20 cellular contexts compared by ENCODE assay signal in the genomic region with DNA sequence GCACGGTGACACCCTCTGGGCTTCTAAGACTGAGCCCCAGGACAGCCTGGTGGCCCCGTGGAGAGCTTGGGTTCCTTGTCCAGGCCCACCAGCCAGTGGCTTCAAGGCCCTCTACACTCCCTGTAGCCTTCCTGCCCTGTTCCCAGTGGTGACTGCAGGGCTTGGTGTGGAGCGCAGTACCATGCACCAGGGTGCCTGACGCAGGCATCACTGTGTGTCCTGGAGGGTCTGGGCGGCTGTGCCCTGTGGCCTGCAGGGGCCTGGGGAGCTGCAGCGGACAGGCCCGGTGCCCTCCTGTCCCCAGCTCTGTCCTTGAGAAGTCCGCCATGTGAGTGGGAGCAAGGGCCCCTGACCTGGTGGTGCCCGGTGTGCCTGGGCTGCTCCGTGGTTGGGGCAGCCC. TPM values are rescaled to one million over a fixed set of nuclear protein-coding genes. Genes with fewer than 3 reads are reported as not detected.
DNase-seq lines count a peak whose midpoint lies in the region; ATAC-seq, FAIRE-seq and TF ChIP-seq lines count a peak whose summit lies in the region.
"Had no signal": no experiment of that assay in that cellular context is flagged by ENCODE, and none has a peak within 500 bp of the region (broad histone marks: within the 10 kb centered on the region; RNA-seq: fewer than 3 reads in every experiment).

No MANE protein-coding gene starts in this region.

- H3K4me1 ChIP-seq in HepG2 (ENCODE audit: insufficient read depth, low read length): peaks cover 40% of the 10 kb centered on the region
- peaks cover 0 to 18% (median 7%) of the 10 kb centered on the region in 4 donors for H3K4me1 ChIP-seq in right lobe of liver
- H3K4me1 ChIP-seq in K562 (replicated peaks in 1 of 2; ENCODE audit: control insufficient read depth in 2 of 2, insufficient read depth in 2 of 2, low read length in 2 of 2): peaks cover 3 to 86% of the 10 kb centered on the region in 2 experiments; a peak in 4 of 5 replicates

- 89% methylated on average over 5 of the region's 10 CpGs for WGBS in HepG2 (ENCODE audit: low lambda C conversion rate)
- no CpG with 5 or more reads among the region's 10 CpGs for WGBS in right lobe of liver (ENCODE audit: insufficient coverage, low coverage, low lambda C conversion rate, missing lambda C conversion rate)
- WGBS in K562 (ENCODE audit: insufficient coverage, low coverage, missing lambda C conversion rate): 94% methylated on average over 6 of the region's 10 CpGs

- no peak overlapping the region for H3K4me2 ChIP-seq in HepG2 (ENCODE audit: low read depth, low read length)
- no peak overlapping the region for H3K4me2 ChIP-seq in K562 (ENCODE audit: insufficient read depth, low read length)

- in situ Hi-C loops in HepG2 (cut with HindIII; ENCODE audit: extremely low pct_ligation_motif_present, low pct_unique_long_range_greater_than_20kb) (no loop called here), K562 (cut with MboI) (no loop called here)

- H4K20me1 ChIP-seq in HepG2 (ENCODE audit: insufficient read depth, low read length) (no peaks in the 10 kb centered on the region), K562 (replicated peaks; ENCODE audit: control insufficient read depth, insufficient read depth, low read length) (peaks cover 7% of the 10 kb centered on the region; the same call in 1 of the 2 replicates)

- ATAC-seq in HepG2 (no peak), right lobe of liver (no peak), K562 (no peak), HG03342 (IDR thresholded peaks at IDR 0.05; ENCODE audit: unreplicated experiment) (no peak)
- no peak for ATAC-seq in stimulated activated naive CD8-positive, alpha-beta T cell treated with anti-CD3 and anti-CD28 coated beads, Interleukin-15, Interleukin-2, amounts not matched to agents 100 U/mL and 50 U/mL, for 24 hours

- BruUV-seq in HepG2 (replicated peaks; lab: Mats Ljungman, UMichigan) (no TSS peak), K562 (replicated peaks; lab: Mats Ljungman, UMichigan) (no TSS peak)

- CTCF ChIA-PET in HepG2 (lab: Yijun Ruan, JAX; ENCODE audit: low intra/inter-chr PET ratio, low total read pairs) (no interaction called here), K562 (lab: Yijun Ruan, JAX; ENCODE audit: low intra/inter-chr PET ratio) (no interaction called here)

- H3K4me3 ChIP-seq in HepG2 (replicated peaks in 1 of 3; ENCODE audit: insufficient read depth in 1 of 3, low read depth in 2 of 3, low read length in 3 of 3) (no peak overlapping the region), right lobe of liver (no peak overlapping the region), K562 (no peak overlapping the region)
- H3K4me3 ChIP-seq: HAP-1 had no signal

- intact Hi-C loops in HepG2 (cut with micrococcal nuclease; ENCODE audit: unreplicated experiment) (no loop called here), right lobe of liver (cut with DNase I) (no loop called here), K562 (cut with micrococcal nuclease) (no loop called here)

- TF ChIP-seq RAD21 in HepG2 (CRISPR knock-in tag; IDR thresholded peaks at IDR 0.05): no peak
- no peak for TF ChIP-seq RAD21 in K562 (CRISPR knock-in tag; conservative IDR thresholded peaks at IDR 0.05 in 1 of 2, IDR thresholded peaks at IDR 0.05 in 1 of 2)

- H3K27ac ChIP-seq in HepG2 (ENCODE audit: extremely low read length, insufficient read depth, low read length) (no peak overlapping the region), right lobe of liver (no peak overlapping the region), K562 (ENCODE audit: extremely low read depth, low read depth, low read length) (no peak overlapping the region), layer of hippocampus (ENCODE audit: low read depth, low read length) (peak overlapping the region; percentile 88)
- H3K27ac ChIP-seq: 22Rv1 had no signal

- no peak for TF ChIP-seq POLR2A in HepG2 (IDR thresholded peaks at IDR 0.05; ENCODE audit: insufficient read depth in 1 of 2, low read depth in 2 of 2, low read length in 2 of 2)
- TF ChIP-seq POLR2A in right lobe of liver (IDR thresholded peaks at IDR 0.05): no peak
- TF ChIP-seq POLR2A in K562 (conservative IDR thresholded peaks at IDR 0.05): no peak

- POLR2A ChIA-PET in HepG2 (lab: Yijun Ruan, JAX): interaction anchor here (2.4 kb wide), 1 partner anchor 23 kb away, joined by 9 read pairs; a partner anchor contains a TSS
- POLR2A ChIA-PET in K562 (lab: Yijun Ruan, JAX): interaction anchor here (0.6 to 2.7 kb wide), 5 partner anchors 12 to 253 kb away, joined by 3 to 7 read pairs (median 4); no protein-coding TSS in a partner anchor

- no peak overlapping the region; the same call in 1 of the 2 replicates for H3K9ac ChIP-seq in HepG2 (ENCODE audit: insufficient read depth, low read depth, low read length)
- H3K9ac ChIP-seq in K562 (ENCODE audit: insufficient read depth in 1 of 2, low read depth in 2 of 2, low read length in 2 of 2): peak overlapping the region in 1 of 2 experiments; percentile 45; a peak in 1 of 4 replicates

- H3K79me2 ChIP-seq in HepG2 (ENCODE audit: insufficient read depth, low read length) (peaks cover 6% of the 10 kb centered on the region), K562 (ENCODE audit: control insufficient read depth, insufficient read depth, low read length) (peaks cover 15% of the 10 kb centered on the region)

- H3K9me3 ChIP-seq in HepG2 (ENCODE audit: low read length) (no peaks in the 10 kb centered on the region), right lobe of liver (no peaks in the 10 kb centered on the region), K562 (replicated peaks; ENCODE audit: control insufficient read depth, insufficient read depth, low read depth, low read length) (no peaks in the 10 kb centered on the region)
- H3K9me3 ChIP-seq: HAP-1 had no signal

- no peak for FAIRE-seq in HepG2 (lab: Jason Lieb, UNC)
- FAIRE-seq in K562 (lab: Jason Lieb, UNC): no peak
- FAIRE-seq: D721Med, G401.6, GM12891 had no signal

- TF ChIP-seq CTCF in HepG2 (CRISPR knock-in tag; IDR thresholded peaks at IDR 0.05) (no peak), right lobe of liver (IDR thresholded peaks at IDR 0.05) (no peak), K562 (IDR thresholded peaks at IDR 0.05 in 2 of 3, conservative IDR thresholded peaks at IDR 0.05 in 1 of 3; ENCODE audit: insufficient read depth in 2 of 3, low read depth in 1 of 3, low read length in 3 of 3) (no peak)

- no peak for DNase-seq in HepG2 (ENCODE audit: low spot score)
- no peak for DNase-seq in right lobe of liver
- no peak for DNase-seq in K562 (ENCODE audit: extremely low read depth in 1 of 4, low spot score in 3 of 4)
- no peak for DNase-seq in AML-193 (lab: John Stamatoyannopoulos, UW)
- DNase-seq in stimulated activated naive CD8-positive, alpha-beta T cell treated with anti-CD3 and anti-CD28 coated beads, Interleukin-15, Interleukin-2, amounts not matched to agents 100 U/mL and 50 U/mL, for 24 hours: no peak
- DNase-seq in NCI-H1417 treated with DMSO at 0.1 percent for 48 hours (lab: John Stamatoyannopoulos, UW): no peak
- DNase-seq: CD4-positive, alpha-beta memory T cell; DMS153; DMS79 treated with DMSO at 0.1 percent for 48 hours; EL; GOT3; HFFc6; IMR-90 had no signal

- TF ChIP-seq EP300 in HepG2 (IDR thresholded peaks at IDR 0.05; ENCODE audit: low read depth in 2 of 2, low read length in 2 of 2) (no peak), HepG2 (CRISPR knock-in tag; IDR thresholded peaks at IDR 0.05; ENCODE audit: borderline replicate concordance) (no peak), K562 (IDR thresholded peaks at IDR 0.05; ENCODE audit: low read length) (no peak)

- peaks cover 10% of the 10 kb centered on the region for H3K9me1 ChIP-seq in K562 (ENCODE audit: control insufficient read depth, insufficient read depth, low read length)

- H2AFZ ChIP-seq in HepG2 (ENCODE audit: low read length) (no peak overlapping the region), K562 (ENCODE audit: low read depth, low read length) (no peak overlapping the region)

- H3K27me3 ChIP-seq in HepG2 (ENCODE audit: control insufficient read depth in 1 of 2, insufficient read depth in 2 of 2, low read length in 2 of 2) (no peaks in the 10 kb centered on the region; a peak in 1 of 5 replicates), right lobe of liver (no peaks in the 10 kb centered on the region), K562 (ENCODE audit: control insufficient read depth in 2 of 2, insufficient read depth in 2 of 2, low read length in 2 of 2) (no peaks in the 10 kb centered on the region), layer of hippocampus (ENCODE audit: control insufficient read depth, insufficient read depth, low read length) (no peaks in the 10 kb centered on the region)

- H3K36me3 ChIP-seq in HepG2 (replicated peaks in 1 of 2; ENCODE audit: control insufficient read depth in 1 of 2, insufficient read depth in 2 of 2, low read length in 2 of 2): no peaks in the 10 kb centered on the region; a peak in 2 of 5 replicates
- H3K36me3 ChIP-seq in right lobe of liver: peaks cover 0 to 8% (median 0%) of the 10 kb centered on the region in 4 donors
- peaks cover 12% of the 10 kb centered on the region; the same call in 2 of the 3 replicates for H3K36me3 ChIP-seq in K562 (ENCODE audit: control insufficient read depth, insufficient read depth, low read length)

RNA-seq across cellular contexts. Expression of a gene that starts 4.3 kb away (rescaled TPM):
- 12.3 and 19.1 TPM in 2 replicates for total RNA-seq in HepG2 (2016; rRNA removed; fragmentation: Illumina TruSeq; extraction: Trizol)
- 8.9 and 9.3 TPM in 2 replicates for total RNA-seq in HepG2 (2016; cell fraction: cytosol; rRNA removed; fragmentation: Illumina TruSeq; extraction: Trizol; ENCODE audit: low read depth)
- total RNA-seq in HepG2 (2016; cell fraction: insoluble cytoplasmic fraction; rRNA removed; fragmentation: Illumina TruSeq; extraction: Trizol): 11.5 and 17.5 TPM in 2 replicates
- total RNA-seq in HepG2 (2016; cell fraction: membrane; rRNA removed; fragmentation: Illumina TruSeq; extraction: Trizol): 31.8 and 32.6 TPM in 2 replicates
- total RNA-seq in HepG2 (2016; cell fraction: nucleus; rRNA removed; fragmentation: Illumina TruSeq; extraction: Trizol): 13.0 and 15.9 TPM in 2 replicates
- polyA plus RNA-seq in HepG2 (2011; rRNA removed): 30.6 and 35.5 TPM in 2 replicates
- 37.2 and 49.4 TPM in 2 replicates for polyA plus RNA-seq in HepG2 (2011; cell fraction: cytosol; rRNA removed)
- polyA plus RNA-seq in HepG2 (2011; cell fraction: nucleus; rRNA removed): 122 and 143 TPM in 2 replicates
- polyA plus RNA-seq in HepG2 (2012): 21.8 and 31.9 TPM in 2 replicates
- 15.2 and 15.4 TPM in 2 replicates for polyA plus RNA-seq in HepG2 (2016; cell fraction: cytosol; fragmentation: Illumina TruSeq; extraction: Trizol; ENCODE audit: low read depth)
- polyA plus RNA-seq in HepG2 (2016; cell fraction: insoluble cytoplasmic fraction; fragmentation: Illumina TruSeq; extraction: Trizol; ENCODE audit: low read depth): 18.1 and 23.1 TPM in 2 replicates
- 38.4 and 44.6 TPM in 2 replicates for polyA plus RNA-seq in HepG2 (2016; cell fraction: membrane; fragmentation: Illumina TruSeq; extraction: Trizol; ENCODE audit: low read depth)
- polyA plus RNA-seq in HepG2 (2016; cell fraction: nucleus; fragmentation: Illumina TruSeq; extraction: Trizol; ENCODE audit: insufficient read depth, low read depth): 33.6 and 40.0 TPM in 2 replicates
- 74.3 and 145 TPM in 2 replicates for polyA minus RNA-seq in HepG2 (2011; rRNA and poly(A)+ RNA removed; ENCODE audit: low replicate concordance)
- 22.8 and 26.5 TPM in 2 replicates for polyA minus RNA-seq in HepG2 (2011; cell fraction: cytosol; rRNA and poly(A)+ RNA removed)
- 19.9 and 23.2 TPM in 2 replicates for polyA minus RNA-seq in HepG2 (2011; cell fraction: nucleus; rRNA and poly(A)+ RNA removed)
- 10 to 100 TPM; 27.9 to 60.1 (median 45.7) TPM for total RNA-seq in right lobe of liver
- 24.3 and 107 TPM in 2 replicates for total RNA-seq in K562 (2011; cell fraction: chromatin; rRNA removed; ENCODE audit: low replicate concordance)
- 71.6 and 76.2 TPM in 2 replicates for total RNA-seq in K562 (2011; cell fraction: nucleolus; rRNA removed)
- 78.9 and 124 TPM in 2 replicates for total RNA-seq in K562 (2011; cell fraction: nucleoplasm; rRNA removed)
- 21.6 and 30.7 TPM in 2 replicates for total RNA-seq in K562 (2014; rRNA removed)
- 5.3 and 7.1 TPM in 2 replicates for total RNA-seq in K562 (2014; rRNA removed; fragmentation: Illumina TruSeq; extraction: Trizol)
- 10.4 and 11.4 TPM in 2 replicates for total RNA-seq in K562 (2015; rRNA removed; fragmentation: Illumina TruSeq; extraction: Trizol)
- total RNA-seq in K562 (2021): 45.6 and 49.9 TPM in 2 replicates
- polyA plus RNA-seq in K562 (2011; rRNA removed): 14.6 and 18.3 TPM in 2 replicates
- polyA plus RNA-seq in K562 (2011; cell fraction: cytosol; rRNA removed): 39.0 and 72.2 TPM in 2 replicates
- polyA plus RNA-seq in K562 (2011; cell fraction: nucleus; rRNA removed): 55.9 and 72.5 TPM in 2 replicates
- polyA plus RNA-seq in K562 (2012): 28.5 and 35.1 TPM in 2 replicates
- 17.1 and 25.2 TPM in 2 replicates for polyA plus RNA-seq in K562 (2014; fragmentation: Illumina TruSeq; extraction: Trizol)
- polyA plus RNA-seq in K562 (2014; fragmentation: Nextera tagmentation; extraction: Ambion mirVana): under 1 TPM; 0.34 to 0.53 TPM
- 15.1 and 15.6 TPM in 2 replicates for polyA plus RNA-seq in K562 (2014; rRNA removed)
- 73.8 and 144 TPM in 2 replicates for polyA minus RNA-seq in K562 (2011; rRNA and poly(A)+ RNA removed)
- polyA minus RNA-seq in K562 (2011; cell fraction: cytosol; rRNA and poly(A)+ RNA removed): 42.8 and 52.2 TPM in 2 replicates
- 20.8 and 21.0 TPM in 2 replicates for polyA minus RNA-seq in K562 (2011; cell fraction: nucleus; rRNA and poly(A)+ RNA removed)

RNA-seq across cellular contexts. Expression of a gene that starts 22.5 kb away (rescaled TPM):
- total RNA-seq in HepG2 (2016; rRNA removed; fragmentation: Illumina TruSeq; extraction: Trizol): 7.2 and 22.9 TPM in 2 replicates
- 1.1 and 1.9 TPM in 2 replicates for total RNA-seq in HepG2 (2016; cell fraction: cytosol; rRNA removed; fragmentation: Illumina TruSeq; extraction: Trizol; ENCODE audit: low read depth)
- total RNA-seq in HepG2 (2016; cell fraction: insoluble cytoplasmic fraction; rRNA removed; fragmentation: Illumina TruSeq; extraction: Trizol): 6.6 and 22.7 TPM in 2 replicates
- 4.2 and 4.6 TPM in 2 replicates for total RNA-seq in HepG2 (2016; cell fraction: membrane; rRNA removed; fragmentation: Illumina TruSeq; extraction: Trizol)
- 23.8 and 28.9 TPM in 2 replicates for total RNA-seq in HepG2 (2016; cell fraction: nucleus; rRNA removed; fragmentation: Illumina TruSeq; extraction: Trizol)
- polyA plus RNA-seq in HepG2 (2011; rRNA removed): 5.4 and 8.4 TPM in 2 replicates
- polyA plus RNA-seq in HepG2 (2011; cell fraction: cytosol; rRNA removed): 7.7 and 10.8 TPM in 2 replicates
- polyA plus RNA-seq in HepG2 (2011; cell fraction: nucleus; rRNA removed): 30.6 and 45.2 TPM in 2 replicates
- 5.1 and 7.0 TPM in 2 replicates for polyA plus RNA-seq in HepG2 (2012)
- 1.2 and 1.5 TPM in 2 replicates for polyA plus RNA-seq in HepG2 (2016; cell fraction: cytosol; fragmentation: Illumina TruSeq; extraction: Trizol; ENCODE audit: low read depth)
- polyA plus RNA-seq in HepG2 (2016; cell fraction: insoluble cytoplasmic fraction; fragmentation: Illumina TruSeq; extraction: Trizol; ENCODE audit: low read depth): 4.5 and 6.1 TPM in 2 replicates
- polyA plus RNA-seq in HepG2 (2016; cell fraction: membrane; fragmentation: Illumina TruSeq; extraction: Trizol; ENCODE audit: low read depth): 1.6 and 2.2 TPM in 2 replicates
- polyA plus RNA-seq in HepG2 (2016; cell fraction: nucleus; fragmentation: Illumina TruSeq; extraction: Trizol; ENCODE audit: insufficient read depth, low read depth): 25.4 and 27.0 TPM in 2 replicates
- polyA minus RNA-seq in HepG2 (2011; rRNA and poly(A)+ RNA removed; ENCODE audit: low replicate concordance): 0.40 and 58.6 TPM in 2 replicates
- polyA minus RNA-seq in HepG2 (2011; cell fraction: cytosol; rRNA and poly(A)+ RNA removed): 13.4 and 13.6 TPM in 2 replicates
- 37.7 and 40.7 TPM in 2 replicates for polyA minus RNA-seq in HepG2 (2011; cell fraction: nucleus; rRNA and poly(A)+ RNA removed)
- 10 to 100 TPM in 5 of 6 experiments, 1 to 10 TPM in 1; 9.6 to 30.9 (median 23.0) TPM for total RNA-seq in right lobe of liver
- total RNA-seq in K562 (2011; cell fraction: chromatin; rRNA removed; ENCODE audit: low replicate concordance): 5.5 and 11.7 TPM in 2 replicates
- total RNA-seq in K562 (2011; cell fraction: nucleolus; rRNA removed): 8.4 and 9.3 TPM in 2 replicates
- total RNA-seq in K562 (2011; cell fraction: nucleoplasm; rRNA removed): 4.1 and 4.2 TPM in 2 replicates
- 1.6 TPM in 2 replicates for total RNA-seq in K562 (2014; rRNA removed)
- total RNA-seq in K562 (2014; rRNA removed; fragmentation: Illumina TruSeq; extraction: Trizol): 0.40 and 0.96 TPM in 2 replicates
- total RNA-seq in K562 (2015; rRNA removed; fragmentation: Illumina TruSeq; extraction: Trizol): 1.8 and 2.2 TPM in 2 replicates
- 3.1 and 4.2 TPM in 2 replicates for total RNA-seq in K562 (2021)
- polyA plus RNA-seq in K562 (2011; rRNA removed): 0.95 and 2.0 TPM in 2 replicates
- polyA plus RNA-seq in K562 (2011; cell fraction: cytosol; rRNA removed): 1.0 and 2.7 TPM in 2 replicates
- polyA plus RNA-seq in K562 (2011; cell fraction: nucleus; rRNA removed): 9.1 and 12.1 TPM in 2 replicates
- polyA plus RNA-seq in K562 (2012): 4.4 and 8.2 TPM in 2 replicates
- 0.56 and 0.69 TPM in 2 replicates for polyA plus RNA-seq in K562 (2014; fragmentation: Illumina TruSeq; extraction: Trizol)
- under 1 TPM; 0.11 to 0.24 TPM for polyA plus RNA-seq in K562 (2014; fragmentation: Nextera tagmentation; extraction: Ambion mirVana)
- polyA plus RNA-seq in K562 (2014; rRNA removed): 1.4 and 2.1 TPM in 2 replicates
- 0.51 and 0.74 TPM in 2 replicates for polyA minus RNA-seq in K562 (2011; rRNA and poly(A)+ RNA removed)
- 1.7 TPM in 2 replicates for polyA minus RNA-seq in K562 (2011; cell fraction: cytosol; rRNA and poly(A)+ RNA removed)
- 3.9 and 6.3 TPM in 2 replicates for polyA minus RNA-seq in K562 (2011; cell fraction: nucleus; rRNA and poly(A)+ RNA removed)
- total RNA-seq: IMR-90 had no signal

RNA-seq across cellular contexts. Expression of a gene that starts 28.9 kb away (rescaled TPM):
- total RNA-seq in HepG2 (2016; rRNA removed; fragmentation: Illumina TruSeq; extraction: Trizol) (0.32 and 1.0 TPM in 2 replicates), right lobe of liver (10 to 100 TPM in 3 of 6 experiments, 1 to 10 TPM in 3; 4.7 to 15.1 (median 11.0) TPM), K562 (2014; rRNA removed) (9.9 and 10.1 TPM in 2 replicates), K562 (2014; rRNA removed; fragmentation: Illumina TruSeq; extraction: Trizol) (0.26 and 0.69 TPM in 2 replicates), K562 (2015; rRNA removed; fragmentation: Illumina TruSeq; extraction: Trizol) (3.1 and 4.8 TPM in 2 replicates), K562 (2021) (13.6 and 16.1 TPM in 2 replicates)
- not detected in 2 replicates for total RNA-seq in HepG2 (2016; cell fraction: cytosol; rRNA removed; fragmentation: Illumina TruSeq; extraction: Trizol; ENCODE audit: low read depth)
- total RNA-seq in HepG2 (2016; cell fraction: insoluble cytoplasmic fraction; rRNA removed; fragmentation: Illumina TruSeq; extraction: Trizol): 0.84 TPM in 1 of 2 replicates, not detected in the other
- total RNA-seq in HepG2 (2016; cell fraction: membrane; rRNA removed; fragmentation: Illumina TruSeq; extraction: Trizol): 0.24 and 0.53 TPM in 2 replicates
- 0.75 and 2.8 TPM in 2 replicates for total RNA-seq in HepG2 (2016; cell fraction: nucleus; rRNA removed; fragmentation: Illumina TruSeq; extraction: Trizol)
- polyA plus RNA-seq in HepG2 (2011; rRNA removed) (0.77 and 1.5 TPM in 2 replicates), K562 (2011; rRNA removed) (1.2 and 2.2 TPM in 2 replicates), K562 (2014; fragmentation: Illumina TruSeq; extraction: Trizol) (0.30 and 1.2 TPM in 2 replicates), K562 (2014; fragmentation: Nextera tagmentation; extraction: Ambion mirVana) (under 1 TPM; 0.04 to 0.13 TPM), K562 (2014; rRNA removed) (11.2 and 14.1 TPM in 2 replicates)
- polyA plus RNA-seq in HepG2 (2011; cell fraction: cytosol; rRNA removed): 0.24 and 0.27 TPM in 2 replicates
- polyA plus RNA-seq in HepG2 (2011; cell fraction: nucleus; rRNA removed): 34.5 and 42.6 TPM in 2 replicates
- 1.0 and 2.7 TPM in 2 replicates for polyA plus RNA-seq in HepG2 (2012)
- 0.19 and 0.29 TPM in 2 replicates for polyA plus RNA-seq in HepG2 (2016; cell fraction: cytosol; fragmentation: Illumina TruSeq; extraction: Trizol; ENCODE audit: low read depth)
- polyA plus RNA-seq in HepG2 (2016; cell fraction: insoluble cytoplasmic fraction; fragmentation: Illumina TruSeq; extraction: Trizol; ENCODE audit: low read depth): not detected in 2 replicates
- polyA plus RNA-seq in HepG2 (2016; cell fraction: membrane; fragmentation: Illumina TruSeq; extraction: Trizol; ENCODE audit: low read depth): 0.19 and 0.30 TPM in 2 replicates
- polyA plus RNA-seq in HepG2 (2016; cell fraction: nucleus; fragmentation: Illumina TruSeq; extraction: Trizol; ENCODE audit: insufficient read depth, low read depth): 2.2 and 4.7 TPM in 2 replicates
- 1.4 and 1.8 TPM in 2 replicates for polyA minus RNA-seq in HepG2 (2011; rRNA and poly(A)+ RNA removed; ENCODE audit: low replicate concordance)
- 0.69 TPM in 1 of 2 replicates, not detected in the other for polyA minus RNA-seq in HepG2 (2011; cell fraction: cytosol; rRNA and poly(A)+ RNA removed)
- 3.5 and 4.0 TPM in 2 replicates for polyA minus RNA-seq in HepG2 (2011; cell fraction: nucleus; rRNA and poly(A)+ RNA removed)
- 7.8 and 35.6 TPM in 2 replicates for total RNA-seq in K562 (2011; cell fraction: chromatin; rRNA removed; ENCODE audit: low replicate concordance)
- 35.8 and 36.4 TPM in 2 replicates for total RNA-seq in K562 (2011; cell fraction: nucleolus; rRNA removed)
- total RNA-seq in K562 (2011; cell fraction: nucleoplasm; rRNA removed): 12.5 and 18.8 TPM in 2 replicates
- polyA plus RNA-seq in K562 (2011; cell fraction: cytosol; rRNA removed): 0.90 and 2.8 TPM in 2 replicates
- 34.5 and 72.8 TPM in 2 replicates for polyA plus RNA-seq in K562 (2011; cell fraction: nucleus; rRNA removed)
- 9.8 and 26.2 TPM in 2 replicates for polyA plus RNA-seq in K562 (2012)
- polyA minus RNA-seq in K562 (2011; rRNA and poly(A)+ RNA removed): 0.36 and 0.70 TPM in 2 replicates
- polyA minus RNA-seq in K562 (2011; cell fraction: cytosol; rRNA and poly(A)+ RNA removed): 7.3 and 13.7 TPM in 2 replicates
- 10.0 and 12.1 TPM in 2 replicates for polyA minus RNA-seq in K562 (2011; cell fraction: nucleus; rRNA and poly(A)+ RNA removed)

RNA-seq across cellular contexts. Expression of a gene that starts 42.4 kb away (rescaled TPM):
- 3.2 and 7.2 TPM in 2 replicates for total RNA-seq in HepG2 (2016; rRNA removed; fragmentation: Illumina TruSeq; extraction: Trizol)
- total RNA-seq in HepG2 (2016; cell fraction: cytosol; rRNA removed; fragmentation: Illumina TruSeq; extraction: Trizol; ENCODE audit: low read depth): 0.53 and 1.4 TPM in 2 replicates
- total RNA-seq in HepG2 (2016; cell fraction: insoluble cytoplasmic fraction; rRNA removed; fragmentation: Illumina TruSeq; extraction: Trizol): 2.4 and 7.8 TPM in 2 replicates
- total RNA-seq in HepG2 (2016; cell fraction: membrane; rRNA removed; fragmentation: Illumina TruSeq; extraction: Trizol): 2.5 and 2.9 TPM in 2 replicates
- 7.0 and 7.9 TPM in 2 replicates for total RNA-seq in HepG2 (2016; cell fraction: nucleus; rRNA removed; fragmentation: Illumina TruSeq; extraction: Trizol)
- polyA plus RNA-seq in HepG2 (2011; rRNA removed): 4.5 and 6.1 TPM in 2 replicates
- polyA plus RNA-seq in HepG2 (2011; cell fraction: cytosol; rRNA removed): 3.1 and 4.8 TPM in 2 replicates
- 50.5 and 58.5 TPM in 2 replicates for polyA plus RNA-seq in HepG2 (2011; cell fraction: nucleus; rRNA removed)
- polyA plus RNA-seq in HepG2 (2012): 3.0 and 5.5 TPM in 2 replicates
- 0.35 and 0.36 TPM in 2 replicates for polyA plus RNA-seq in HepG2 (2016; cell fraction: cytosol; fragmentation: Illumina TruSeq; extraction: Trizol; ENCODE audit: low read depth)
- 2.0 and 3.4 TPM in 2 replicates for polyA plus RNA-seq in HepG2 (2016; cell fraction: insoluble cytoplasmic fraction; fragmentation: Illumina TruSeq; extraction: Trizol; ENCODE audit: low read depth)
- 1.3 and 1.7 TPM in 2 replicates for polyA plus RNA-seq in HepG2 (2016; cell fraction: membrane; fragmentation: Illumina TruSeq; extraction: Trizol; ENCODE audit: low read depth)
- 16.0 and 17.5 TPM in 2 replicates for polyA plus RNA-seq in HepG2 (2016; cell fraction: nucleus; fragmentation: Illumina TruSeq; extraction: Trizol; ENCODE audit: insufficient read depth, low read depth)
- polyA minus RNA-seq in HepG2 (2011; rRNA and poly(A)+ RNA removed; ENCODE audit: low replicate concordance): 3.0 and 10.3 TPM in 2 replicates
- 4.2 and 4.9 TPM in 2 replicates for polyA minus RNA-seq in HepG2 (2011; cell fraction: cytosol; rRNA and poly(A)+ RNA removed)
- polyA minus RNA-seq in HepG2 (2011; cell fraction: nucleus; rRNA and poly(A)+ RNA removed): 7.2 and 8.1 TPM in 2 replicates
- 10 to 100 TPM in 1 of 6 experiments, 1 to 10 TPM in 5; 4.6 to 10.5 (median 5.7) TPM for total RNA-seq in right lobe of liver
- total RNA-seq in K562 (2011; cell fraction: chromatin; rRNA removed; ENCODE audit: low replicate concordance): 27.1 and 96.1 TPM in 2 replicates
- 70.2 and 86.6 TPM in 2 replicates for total RNA-seq in K562 (2011; cell fraction: nucleolus; rRNA removed)
- 28.7 and 35.0 TPM in 2 replicates for total RNA-seq in K562 (2011; cell fraction: nucleoplasm; rRNA removed)
- 17.0 and 19.1 TPM in 2 replicates for total RNA-seq in K562 (2014; rRNA removed)
- 1.2 and 1.7 TPM in 2 replicates for total RNA-seq in K562 (2014; rRNA removed; fragmentation: Illumina TruSeq; extraction: Trizol)
- 6.1 and 6.3 TPM in 2 replicates for total RNA-seq in K562 (2015; rRNA removed; fragmentation: Illumina TruSeq; extraction: Trizol)
- 18.4 and 22.0 TPM in 2 replicates for total RNA-seq in K562 (2021)
- polyA plus RNA-seq in K562 (2011; rRNA removed): 5.6 and 6.8 TPM in 2 replicates
- 5.6 and 16.4 TPM in 2 replicates for polyA plus RNA-seq in K562 (2011; cell fraction: cytosol; rRNA removed)
- 86.6 and 144 TPM in 2 replicates for polyA plus RNA-seq in K562 (2011; cell fraction: nucleus; rRNA removed)
- 13.1 and 23.6 TPM in 2 replicates for polyA plus RNA-seq in K562 (2012)
- 2.6 and 7.3 TPM in 2 replicates for polyA plus RNA-seq in K562 (2014; fragmentation: Illumina TruSeq; extraction: Trizol)
- polyA plus RNA-seq in K562 (2014; fragmentation: Nextera tagmentation; extraction: Ambion mirVana): under 1 TPM; 0.17 to 0.27 TPM
- 15.3 and 15.7 TPM in 2 replicates for polyA plus RNA-seq in K562 (2014; rRNA removed)
- 1.9 and 2.5 TPM in 2 replicates for polyA minus RNA-seq in K562 (2011; rRNA and poly(A)+ RNA removed)
- 5.5 and 7.7 TPM in 2 replicates for polyA minus RNA-seq in K562 (2011; cell fraction: cytosol; rRNA and poly(A)+ RNA removed)
- 17.1 and 17.2 TPM in 2 replicates for polyA minus RNA-seq in K562 (2011; cell fraction: nucleus; rRNA and poly(A)+ RNA removed)
